19 cellular contexts compared by ENCODE assay signal in genomic region chr16:58212824-58213655, GRCh38. TPM values are rescaled to one million over a fixed set of nuclear protein-coding genes. Genes with fewer than 3 reads are reported as not detected.
DNase-seq lines count a peak whose midpoint lies in the region; ATAC-seq, FAIRE-seq and TF ChIP-seq lines count a peak whose summit lies in the region.
"Had no signal": no experiment of that assay in that cellular context is flagged by ENCODE, and none has a peak within 500 bp of the region (broad histone marks: within the 10 kb centered on the region; RNA-seq: fewer than 3 reads in every experiment).

No MANE protein-coding gene starts in this region.

- H3K27me3 ChIP-seq in GM12878 (replicated peaks in 1 of 2; ENCODE audit: control insufficient read depth in 2 of 2, insufficient read depth in 2 of 2, low read length in 1 of 2) (no peaks in the 10 kb centered on the region), uterus (no peaks in the 10 kb centered on the region), foreskin keratinocyte (no peaks in the 10 kb centered on the region)

- H3K4me1 ChIP-seq in GM12878 (ENCODE audit: control insufficient read depth, insufficient read depth, low read length) (peaks cover 8% of the 10 kb centered on the region), uterus (no peaks in the 10 kb centered on the region), foreskin keratinocyte (peaks cover 4% of the 10 kb centered on the region)

- H3K36me3 ChIP-seq in GM12878 (ENCODE audit: control insufficient read depth in 2 of 2, insufficient read depth in 2 of 2, low read length in 1 of 2) (no peaks in the 10 kb centered on the region), uterus (no peaks in the 10 kb centered on the region)
- H3K36me3 ChIP-seq: MG63 had no signal

- peaks cover 20% of the 10 kb centered on the region for H3K4me1 Mint-ChIP-seq in memory B cell
- H3K4me1 Mint-ChIP-seq: CD4-positive, alpha-beta memory T cell had no signal

- H3K27me3 Mint-ChIP-seq in memory B cell: peaks cover 7% of the 10 kb centered on the region

- TF ChIP-seq POLR2A in GM12878 (IDR thresholded peaks at IDR 0.05; ENCODE audit: low read depth, low read length) (no peak), uterus (IDR thresholded peaks at IDR 0.05) (no peak)

- WGBS in GM12878 (ENCODE audit: insufficient coverage, insufficient replicate concordance, low lambda C conversion rate, missing lambda C conversion rate): 46% methylated on average over 3 of the region's 3 CpGs

- no peak for TF ChIP-seq RAD21 in GM12878 (IDR thresholded peaks at IDR 0.05; ENCODE audit: insufficient read depth, low read depth, low read length)

- intact Hi-C loops in GM12878 (cut with micrococcal nuclease; ENCODE audit: unreplicated experiment) (no loop called here), uterus (cut with DNase I; ENCODE audit: low total_unique reads) (no loop called here)

- H3K9ac ChIP-seq in GM12878 (ENCODE audit: control insufficient read depth, insufficient read depth, low read length): no peak overlapping the region
- H3K9ac ChIP-seq: GM23248 had no signal

- no peak for FAIRE-seq in GM12878 (lab: Jason Lieb, UNC)
- FAIRE-seq: D721Med had no signal

- ATAC-seq in GM19463 (IDR thresholded peaks at IDR 0.05; ENCODE audit: unreplicated experiment) (peak; percentile 48), GM12878 (peak; percentile 47), memory B cell (ENCODE audit: low read depth) (peak; percentile 70), GM19328 (IDR thresholded peaks at IDR 0.05; ENCODE audit: unreplicated experiment) (no peak), foreskin keratinocyte (no peak)

- H2AFZ ChIP-seq in GM12878 (ENCODE audit: control insufficient read depth, low read depth, low read length): no peak overlapping the region
- H2AFZ ChIP-seq: GM23248 had no signal

- H3K36me3 Mint-ChIP-seq in memory B cell: no peaks in the 10 kb centered on the region
- H3K36me3 Mint-ChIP-seq: CD4-positive, alpha-beta memory T cell had no signal

- POLR2A ChIA-PET in GM12878 (lab: Charles Lee): interaction anchor here (0.9 to 1.2 kb wide), 2 partner anchors 11 to 38 kb away, joined by 3 to 6 read pairs; no protein-coding TSS in a partner anchor

- H3K27ac Mint-ChIP-seq in memory B cell: no peak overlapping the region
- H3K27ac Mint-ChIP-seq: CD4-positive, alpha-beta memory T cell had no signal

- RAD21 ChIA-PET in GM12878 (lab: Charles Lee; ENCODE audit: unreplicated experiment): interaction anchor here (2.3 kb wide), 1 partner anchor 19 kb away, joined by 7 read pairs; no protein-coding TSS in a partner anchor

- H3K4me3 ChIP-seq in GM12865 (ENCODE audit: low read depth, low read length) (no peak overlapping the region), GM12878 (no peak overlapping the region), uterus (no peak overlapping the region)
- H3K4me3 ChIP-seq: GM23248, MG63 had no signal

- peak overlapping the region; percentile 2 for H3K4me3 Mint-ChIP-seq in memory B cell
- H3K4me3 Mint-ChIP-seq: CD4-positive, alpha-beta memory T cell had no signal

- no TSS peak for BruUV-seq in GM12878 (replicated peaks; lab: Mats Ljungman, UMichigan)

- no peaks in the 10 kb centered on the region for H3K79me2 ChIP-seq in GM12878 (ENCODE audit: control insufficient read depth, insufficient read depth, low read length)

- peaks cover 4% of the 10 kb centered on the region; the same call in 2 of the 3 replicates for H3K9me3 ChIP-seq in GM12878 (replicated peaks; ENCODE audit: control insufficient read depth, insufficient read depth, low read length)
- no peaks in the 10 kb centered on the region for H3K9me3 ChIP-seq in uterus

- TF ChIP-seq CTCF in GM12865 (IDR thresholded peaks at IDR 0.05; ENCODE audit: insufficient read depth, low read depth, low read length, missing control alignments) (no peak), GM12878 (IDR thresholded peaks at IDR 0.05 in 2 of 3, conservative IDR thresholded peaks at IDR 0.05 in 1 of 3; ENCODE audit: control insufficient read depth in 2 of 3, extremely low read depth in 1 of 3, insufficient read depth in 1 of 3, low read depth in 3 of 3, low read length in 3 of 3) (no peak), uterus (IDR thresholded peaks at IDR 0.05) (no peak), foreskin keratinocyte (conservative IDR thresholded peaks at IDR 0.05) (no peak)

- SMC1A ChIA-PET in GM12878 (lab: Charles Lee; ENCODE audit: uncharacterized antibody, unreplicated experiment): no interaction called here

- TF ChIP-seq EP300 in GM12878 (IDR thresholded peaks at IDR 0.05; ENCODE audit: borderline replicate concordance in 1 of 2, control insufficient read depth in 1 of 2, low read depth in 2 of 2, low read length in 2 of 2): no peak

- no peak overlapping the region for H3K4me2 ChIP-seq in GM12878 (ENCODE audit: control insufficient read depth, insufficient read depth)

- no peaks in the 10 kb centered on the region for H4K20me1 ChIP-seq in GM12878 (ENCODE audit: control insufficient read depth, insufficient read depth)

- in situ Hi-C loops in GM12878 (cut with MboI): no loop called here

- DNase-seq in GM12865 (ENCODE audit: low read depth) (peak; percentile 24), GM12878 (ENCODE audit: low read depth, low spot score) (no peak), memory B cell (ENCODE audit: low spot score in 2 of 2) (no peak), NCI-H2029 (lab: John Stamatoyannopoulos, UW) (no peak), uterus (no peak), foreskin keratinocyte (no peak)
- DNase-seq: AML-193; CD4-positive, alpha-beta memory T cell; DND-41; GDM1; GM23248; MG63; NCI-H1092 treated with DMSO at 0.1 percent for 48 hours; NCI-H1694; NCI-H446; NCI-H774 had no signal

- H3K9me3 Mint-ChIP-seq in memory B cell: no peaks in the 10 kb centered on the region

- H3K27ac ChIP-seq in GM12878 (ENCODE audit: control insufficient read depth, insufficient read depth): no peak overlapping the region
- no peak overlapping the region for H3K27ac ChIP-seq in uterus
- H3K27ac ChIP-seq in foreskin keratinocyte: no peak overlapping the region
- H3K27ac ChIP-seq: GM23248 had no signal

- CTCF ChIA-PET in GM12878 (lab: Yijun Ruan, JAX): interaction anchor here (1.7 kb wide), 1 partner anchor 17 kb away, joined by 9 read pairs; no protein-coding TSS in a partner anchor

TF ChIP-seq in GM12878, 131 proteins besides CTCF, POLR2A, EP300 and RAD21 (continues in another document):
- TF ChIP-seq SIX5 (IDR thresholded peaks at IDR 0.05; ENCODE audit: low read depth, low read length, severe bottlenecking) (no peak), ETV6 (conservative IDR thresholded peaks at IDR 0.05 in 1 of 2, IDR thresholded peaks at IDR 0.05 in 1 of 2; ENCODE audit: borderline replicate concordance in 1 of 2, low read depth in 1 of 2) (peak in 1 of 2 experiments; percentile 79; a peak in 2 of 4 replicates), USF2 (IDR thresholded peaks at IDR 0.05; ENCODE audit: borderline replicate concordance, low read depth, low read length) (no peak), EED (IDR thresholded peaks at IDR 0.05; ENCODE audit: low read depth) (0 out of 2 replicates have a peak, but pooled peaks have one; percentile 16), IKZF2 (IDR thresholded peaks at IDR 0.05) (peak; percentile 86 to 91), GATAD2B (conservative IDR thresholded peaks at IDR 0.05; ENCODE audit: low read depth) (peak; percentile 67), DPF2 (IDR thresholded peaks at IDR 0.05) (0 out of 2 replicates have a peak, but pooled peaks have one; percentile 32), SPI1 (IDR thresholded peaks at IDR 0.05; ENCODE audit: borderline replicate concordance, insufficient read depth, low read depth, low read length) (peak; percentile 27; the same call in 1 of the 2 replicates), RELA (IDR thresholded peaks at IDR 0.05; ENCODE audit: borderline replicate concordance, partially characterized antibody) (peak; percentile 28), IKZF1 (conservative IDR thresholded peaks at IDR 0.05) (peak; percentile 95), ATF7 (IDR thresholded peaks at IDR 0.05; ENCODE audit: low read depth) (peak; percentile 52), BCL11A (IDR thresholded peaks at IDR 0.05; ENCODE audit: low read depth, low read length) (peak; percentile 59; the same call in 1 of the 2 replicates)
- TF ChIP-seq, protein P1, sequence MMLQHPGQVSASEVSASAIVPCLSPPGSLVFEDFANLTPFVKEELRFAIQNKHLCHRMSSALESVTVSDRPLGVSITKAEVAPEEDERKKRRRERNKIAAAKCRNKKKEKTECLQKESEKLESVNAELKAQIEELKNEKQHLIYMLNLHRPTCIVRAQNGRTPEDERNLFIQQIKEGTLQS (IDR thresholded peaks at IDR 0.05; ENCODE audit: borderline replicate concordance, extremely low read depth, low read depth, low read length): no peak

RNA-seq across cellular contexts. Expression of gene CSNK2A2, which starts 15.1 kb away (rescaled TPM):
- 36.7 and 37.3 TPM in 2 replicates for total RNA-seq in GM12878 (2013; cell fraction: nucleolus; rRNA removed)
- total RNA-seq in GM12878 (2014; rRNA removed) (15.7 and 18.0 TPM in 2 replicates), GM12878 (2014; rRNA removed; fragmentation: Illumina TruSeq; extraction: Trizol) (40.3 and 41.5 TPM in 2 replicates), GM12878 (2021) (74.4 and 79.1 TPM in 2 replicates), uterus (10 to 100 TPM; 28.1 to 62.5 (median 45.9) TPM), foreskin keratinocyte (56.4 and 59.0 TPM in 2 replicates)
- 39.6 TPM for polyA plus RNA-seq in GM12878 (2011; ENCODE audit: low read depth)
- polyA plus RNA-seq in GM12878 (2011; rRNA removed) (48.6 and 52.2 TPM in 2 replicates), GM12878 (2014; fragmentation: Illumina TruSeq; extraction: Trizol) (62.4 and 69.2 TPM in 2 replicates), GM12878 (2014; fragmentation: Nextera tagmentation; extraction: Ambion mirVana) (10 to 100 TPM; 17.4 to 18.0 TPM), GM12878 (2014; rRNA removed) (28.9 and 29.6 TPM in 2 replicates), GM12878 (2016; fragmentation: Nextera tagmentation; extraction: Ambion mirVana) (10 to 100 TPM; 27.9 to 29.9 TPM), foreskin keratinocyte (30.6 and 34.3 TPM in 2 replicates)
- polyA plus RNA-seq in GM12878 (2011; cell fraction: cytosol; rRNA removed): 33.2 and 51.6 TPM in 2 replicates
- 35.7 and 38.7 TPM in 2 replicates for polyA plus RNA-seq in GM12878 (2011; cell fraction: nucleus; rRNA removed)
- polyA plus RNA-seq in GM12878 (2012): 51.1 and 54.3 TPM in 2 replicates
- polyA minus RNA-seq in GM12878 (2011; rRNA and poly(A)+ RNA removed): 82.8 and 119 TPM in 2 replicates
- polyA minus RNA-seq in GM12878 (2011; cell fraction: cytosol; rRNA and poly(A)+ RNA removed): 32.7 and 34.7 TPM in 2 replicates
- 15.2 and 21.4 TPM in 2 replicates for polyA minus RNA-seq in GM12878 (2011; cell fraction: nucleus; rRNA and poly(A)+ RNA removed)

Comparison
In these comparisons a context has a peak if more than half of its experiments do, and no peak if none do; other contexts are left out.
1. ATAC-seq: peak in GM19463 (single experiment), GM12878 (single experiment) and memory B cell (single experiment); none in GM19328 (single experiment) and foreskin keratinocyte (single experiment).